ENCODE assay signal across 31 cellular contexts in the genomic region with DNA sequence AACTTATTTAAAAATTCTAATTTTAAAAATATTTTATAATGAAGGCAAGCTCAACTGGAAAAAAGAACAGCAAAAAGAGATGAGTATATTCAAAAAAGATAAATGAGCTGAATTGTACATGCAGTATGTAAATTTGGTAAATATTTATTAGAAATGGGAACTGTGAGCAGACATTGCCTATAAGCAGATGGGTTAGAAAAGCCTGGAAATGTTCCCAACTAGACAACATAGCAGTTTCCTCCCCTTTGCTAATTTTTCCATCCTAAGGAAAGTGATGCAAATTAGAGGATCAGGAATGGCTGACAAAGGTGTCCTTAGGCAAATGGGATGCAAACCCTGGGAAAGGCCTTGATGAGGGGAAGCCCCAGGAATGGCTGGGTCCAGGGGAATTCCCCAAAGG.
"Had no signal": no experiment of that assay in that cellular context is flagged by ENCODE, and none has a peak within 500 bp of the region (broad histone marks: within the 10 kb centered on the region; RNA-seq: fewer than 3 reads in every experiment).

No MANE protein-coding gene starts in this region.

- H3K79me2 ChIP-seq: hepatocyte had no signal

- H3K36me3 ChIP-seq: cardiac muscle cell, gastrocnemius medialis had no signal

- H3K9me3 ChIP-seq: adrenal gland, body of pancreas, esophagus muscularis mucosa, gastrocnemius medialis, heart right ventricle had no signal

- H2AFZ ChIP-seq: hepatocyte had no signal

- H3K27ac ChIP-seq: adrenal gland, body of pancreas, cardiac muscle cell, coronary artery, esophagus muscularis mucosa, foreskin keratinocyte, gastrocnemius medialis, heart right ventricle, hepatocyte had no signal

- H3K4me1 ChIP-seq: foreskin keratinocyte had no signal

- H3K27me3 ChIP-seq: adrenal gland, body of pancreas, cardiac muscle cell, dorsolateral prefrontal cortex, esophagus muscularis mucosa, gastrocnemius medialis, heart right ventricle, hepatocyte had no signal

- H3K4me2 ChIP-seq: hepatocyte had no signal

- DNase-seq: activated CD4-positive, alpha-beta memory T cell treated with anti-CD3 and anti-CD28 coated beads, Interleukin-2, amount 10 ng/mL, durations not matched to agents 7 days and 5 days; activated CD4-positive, alpha-beta T cell treated with anti-CD3 and anti-CD28 coated beads for 4 hours; activated CD4-positive, alpha-beta T cell treated with anti-CD3 and anti-CD28 coated beads, Interleukin-2, amount 10 ng/mL, durations not matched to agents 7 days and 5 days; activated CD4-positive, alpha-beta T cell treated with anti-CD3 and anti-CD28 coated beads, Interleukin-2, amount 50 U/mL, for 4 hours; activated CD4-positive, CD25-positive, alpha-beta regulatory T cell; activated CD4-positive, CD25-positive, alpha-beta regulatory T cell treated with anti-CD3 and anti-CD28 coated beads, Interleukin-2, amount 50 U/mL, for 72 hours; activated CD8-positive, alpha-beta memory T cell treated with anti-CD3 and anti-CD28 coated beads, Interleukin-2, amount 50 U/mL, for 48 hours; activated effector memory CD4-positive, alpha-beta T cell treated with Interleukin-2 at 50 U/mL for 16 hours; activated naive CD4-positive, alpha-beta T cell treated with anti-CD3 and anti-CD28 coated beads for 36 hours; activated naive CD8-positive, alpha-beta T cell treated with anti-CD3 and anti-CD28 coated beads for 36 hours; activated naive CD8-positive, alpha-beta T cell treated with anti-CD3 and anti-CD28 coated beads, Interleukin-2, amount 50 U/mL, for 24 hours; activated T-cell treated with anti-CD3 and anti-CD28 coated beads for 4 hours; activated T-cell treated with anti-CD3 and anti-CD28 coated beads, Interleukin-2, amount 50 U/mL, for 24 hours; adrenal gland; amygdala; aorta; body of pancreas; central memory CD4-positive, alpha-beta T cell; dorsolateral prefrontal cortex; effector memory CD4-positive, alpha-beta T cell; endodermal cell; erythroblast; foreskin keratinocyte; gastrocnemius medialis; heart right ventricle; T-helper 1 cell; T-helper 17 cell had no signal

- H3K4me3 ChIP-seq: adrenal gland, body of pancreas, cardiac muscle cell, coronary artery, dorsolateral prefrontal cortex, esophagus muscularis mucosa, gastrocnemius medialis, heart right ventricle, hepatocyte had no signal
